ENCODE assay signal across 17 cellular contexts in the genomic region with DNA sequence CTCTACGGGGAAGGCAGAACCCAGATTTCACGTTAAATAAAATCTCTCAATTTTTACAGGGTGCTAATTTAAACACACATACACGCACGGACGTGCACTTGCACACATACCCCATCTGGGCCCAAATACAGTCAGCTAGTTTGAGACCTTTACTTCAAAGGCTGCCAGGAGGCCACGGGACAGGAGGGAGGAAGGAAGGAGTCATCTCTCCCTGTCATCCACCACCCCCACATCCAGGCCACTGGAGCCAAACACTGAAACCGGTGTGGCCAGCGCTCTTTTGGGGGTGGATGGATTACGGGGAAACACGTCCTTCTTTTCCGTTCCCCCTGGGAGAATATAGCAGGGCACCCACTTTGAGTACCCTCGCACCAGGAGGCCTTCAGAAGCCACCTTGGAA.
"Had no signal": no experiment of that assay in that cellular context is flagged by ENCODE, and none has a peak within 500 bp of the region (broad histone marks: within the 10 kb centered on the region; RNA-seq: fewer than 3 reads in every experiment).

No MANE protein-coding gene starts in this region.

- H3K9me3 ChIP-seq: gastrocnemius medialis, left lung, lower lobe of right lung, pancreas, upper lobe of left lung, uterus had no signal

- DNase-seq: effector memory CD4-positive, alpha-beta T cell; gastrocnemius medialis; immature natural killer cell; left lung; lower lobe of right lung; midbrain; pancreas; stimulated activated CD4-positive, alpha-beta T cell treated with anti-CD3 and anti-CD28 coated beads, Interleukin-12 subunit alpha, Interleukin-12 subunit beta, amount 100 ng/mL, for 4 hours; stimulated activated naive CD4-positive, alpha-beta T cell treated with Interleukin-2 at 50 U/mL for 16 hours; uterus had no signal

- H3K27ac Mint-ChIP-seq: memory B cell, progenitor cell of endocrine pancreas had no signal

- H3K27me3 ChIP-seq: uterus had no signal

- H3K27ac ChIP-seq: gastrocnemius medialis, left lung, lower lobe of right lung, upper lobe of left lung, uterus had no signal

- ATAC-seq: esophagus mucosa, gastrocnemius medialis had no signal

- H3K36me3 ChIP-seq: gastrocnemius medialis, left lung, lower lobe of right lung, pancreas, upper lobe of left lung, uterus had no signal

- H3K4me3 ChIP-seq: left lung, lower lobe of right lung, upper lobe of left lung had no signal

- H3K4me1 ChIP-seq: uterus had no signal

- FAIRE-seq: endometrium, keratinocyte, pancreas, small intestine had no signal
